ENCODE assay signal across 8 cellular contexts in genomic region chr7:151058766-151059361, GRCh38. TPM values are rescaled to one million over a fixed set of nuclear protein-coding genes. Genes with fewer than 3 reads are reported as not detected.
DNase-seq lines count a peak whose midpoint lies in the region; ATAC-seq and TF ChIP-seq lines count a peak whose summit lies in the region.

No MANE protein-coding gene starts in this region.

- CTCF ChIA-PET in SK-N-SH (lab: Yijun Ruan, JAX) (interaction anchor here (0.6 to 12.2 kb wide), 12 partner anchors 9 to 73 kb away, joined by 3 to 126 read pairs (median 4); partner anchors contain the start of genes ABCB8, ASIC3, FASTK and TMUB1), PC-3 (lab: Charles Lee) (no interaction called here)

- peaks cover 28 to 50% of the 10 kb centered on the region in 2 experiments for H3K4me1 ChIP-seq in SK-N-SH (ENCODE audit: control insufficient read depth in 1 of 2, insufficient read depth in 2 of 2, low read depth in 1 of 2, low read length in 1 of 2)
- H3K4me1 ChIP-seq in PC-3 (ENCODE audit: insufficient read depth, low read length) = peaks cover 48% of the 10 kb centered on the region
- H3K4me1 ChIP-seq in colonic mucosa = peaks cover 24% of the 10 kb centered on the region
- peaks cover 55% of the 10 kb centered on the region for H3K4me1 ChIP-seq in mucosa of stomach (ENCODE audit: control insufficient read depth, insufficient read depth, low read length)
- no peaks in the 10 kb centered on the region for H3K4me1 ChIP-seq in aorta (ENCODE audit: control insufficient read depth in 1 of 2, insufficient read depth in 2 of 2, low read length in 2 of 2)

- H3K9ac ChIP-seq in SK-N-SH = peak overlapping the region; percentile 84
- H3K9ac ChIP-seq in PC-3 (ENCODE audit: low read length) = peak overlapping the region; percentile 89
- H3K9ac ChIP-seq in colonic mucosa (ENCODE audit: low read depth in 2 of 2, low read length in 2 of 2) = peak overlapping the region; percentile 84 to 98
- peak overlapping the region; percentile 60 for H3K9ac ChIP-seq in mucosa of stomach (ENCODE audit: low read length)

- TF ChIP-seq CTCF in SK-N-SH (IDR thresholded peaks at IDR 0.05) (no peak), PC-3 (conservative IDR thresholded peaks at IDR 0.05; ENCODE audit: low read depth, low read length) (no peak), colonic mucosa (IDR thresholded peaks at IDR 0.05) (no peak)

- no peaks in the 10 kb centered on the region for H3K9me2 ChIP-seq in SK-N-SH
- H3K9me2 ChIP-seq in PC-3 (replicated peaks; ENCODE audit: low read length) = no peaks in the 10 kb centered on the region

- H3K27me3 ChIP-seq in SK-N-SH (ENCODE audit: insufficient read depth) = no peaks in the 10 kb centered on the region
- no peaks in the 10 kb centered on the region for H3K27me3 ChIP-seq in PC-3 (ENCODE audit: low read length)
- no peaks in the 10 kb centered on the region for H3K27me3 ChIP-seq in colonic mucosa
- no peaks in the 10 kb centered on the region for H3K27me3 ChIP-seq in mucosa of stomach (ENCODE audit: control insufficient read depth, insufficient read depth, low read length)
- no peaks in the 10 kb centered on the region for H3K27me3 ChIP-seq in aorta (ENCODE audit: control insufficient read depth in 1 of 2, insufficient read depth in 2 of 2, low read length in 1 of 2)

- H3K4me2 ChIP-seq in SK-N-SH = peak overlapping the region; percentile 85
- H3K4me2 ChIP-seq in PC-3 (ENCODE audit: low read length) = peak overlapping the region; percentile 99

- ATAC-seq in SK-N-SH treated with all-trans-retinoic acid at 6 μM for 48 hours = no peak
- no peak for ATAC-seq in PC-3
- ATAC-seq in aorta (ENCODE audit: low FRiP score) = no peak
- ATAC-seq in HG02938 (IDR thresholded peaks at IDR 0.05; ENCODE audit: unreplicated experiment) = no peak

- H3K4me3 ChIP-seq in SK-N-SH (ENCODE audit: low read depth in 2 of 2, low read length in 1 of 2) (peak overlapping the region; percentile 66 to 99), PC-3 (ENCODE audit: low read length) (peak overlapping the region; percentile 86), colonic mucosa (peak overlapping the region; percentile 46), mucosa of stomach (ENCODE audit: low read length) (peak overlapping the region; percentile 20), aorta (ENCODE audit: low read length in 2 of 2) (peak overlapping the region; percentile 57 to 75)

- TF ChIP-seq EP300 in SK-N-SH (IDR thresholded peaks at IDR 0.05; ENCODE audit: borderline replicate concordance in 1 of 2, low read depth in 1 of 2, low read length in 1 of 2) = no peak

- no peaks in the 10 kb centered on the region for H3K9me3 ChIP-seq in SK-N-SH
- no peaks in the 10 kb centered on the region for H3K9me3 ChIP-seq in PC-3 (ENCODE audit: low read length)
- H3K9me3 ChIP-seq in colonic mucosa = no peaks in the 10 kb centered on the region
- H3K9me3 ChIP-seq in mucosa of stomach (ENCODE audit: control insufficient read depth, low read length) = no peaks in the 10 kb centered on the region
- no peaks in the 10 kb centered on the region for H3K9me3 ChIP-seq in aorta (ENCODE audit: control insufficient read depth, low read length)

- H3K36me3 ChIP-seq in SK-N-SH (replicated peaks in 1 of 2; ENCODE audit: control insufficient read depth in 1 of 2, insufficient read depth in 2 of 2, low read length in 1 of 2) = peaks cover 17 to 33% of the 10 kb centered on the region in 2 experiments
- H3K36me3 ChIP-seq in PC-3 (ENCODE audit: low read depth, low read length) = no peaks in the 10 kb centered on the region
- no peaks in the 10 kb centered on the region for H3K36me3 ChIP-seq in colonic mucosa
- no peaks in the 10 kb centered on the region for H3K36me3 ChIP-seq in mucosa of stomach (ENCODE audit: control insufficient read depth, insufficient read depth, low read length)
- H3K36me3 ChIP-seq in aorta (ENCODE audit: control insufficient read depth in 1 of 2, insufficient read depth in 2 of 2, low read length in 1 of 2) = no peaks in the 10 kb centered on the region

- intact Hi-C loops in PC-3 (cut with micrococcal nuclease) = loop anchor here (1.0 kb wide), 3 partner anchors 21 to 31 kb away; partner anchors contain the start of genes ABCB8, AGAP3 and FASTK
- intact Hi-C loops in colonic mucosa (cut with DNase I) = no loop called here
- intact Hi-C loops in aorta (cut with DNase I) = loop anchor here in 1 of 2 donors (2.0 kb wide), 1 partner anchor 30 kb away; the partner anchor contains the start of gene ABCB8

- 0 out of 2 replicates have a peak overlapping the region, but pooled peaks have one; percentile 76 for H2AFZ ChIP-seq in SK-N-SH (ENCODE audit: low read depth)
- H2AFZ ChIP-seq in PC-3 (ENCODE audit: low read length) = peak overlapping the region; percentile 82

- H3F3A ChIP-seq in SK-N-SH (replicated peaks; ENCODE audit: insufficient read depth) = no peaks in the 10 kb centered on the region
- H3F3A ChIP-seq in PC-3 (ENCODE audit: low read length, unreplicated experiment) = no peaks in the 10 kb centered on the region

- peaks cover 31% of the 10 kb centered on the region for H4K20me1 ChIP-seq in SK-N-SH (ENCODE audit: insufficient read depth)
- no peaks in the 10 kb centered on the region for H4K20me1 ChIP-seq in PC-3 (ENCODE audit: low read length)

- H3K79me2 ChIP-seq in SK-N-SH (ENCODE audit: insufficient read depth) = peaks cover 62% of the 10 kb centered on the region
- peaks cover 32% of the 10 kb centered on the region for H3K79me2 ChIP-seq in PC-3 (ENCODE audit: low read length)

- WGBS in SK-N-SH (ENCODE audit: low lambda C conversion rate) = 20% methylated on average over 18 of the region's 18 CpGs
- WGBS in aorta, 2 donors = 4 to 5% methylated on average over 18 of the region's 18 CpGs

- POLR2A ChIA-PET in SK-N-SH (lab: Yijun Ruan, JAX) = interaction anchor here (0.8 to 2.3 kb wide), 5 partner anchors 11 to 27 kb away, joined by 3 to 11 read pairs (median 3); partner anchors contain the start of genes AGAP3, ASIC3 and FASTK
- POLR2A ChIA-PET in PC-3 (lab: Charles Lee; ENCODE audit: unreplicated experiment) = interaction anchor here (0.6 kb wide), 1 partner anchor 57 kb away, joined by 3 read pairs; no protein-coding TSS in a partner anchor

- TSS peak; percentile 63 for BruUV-seq in PC-3 (replicated peaks; lab: Mats Ljungman, UMichigan)

- DNase-seq in SK-N-SH (no peak), PC-3 (peak; percentile 30), colonic mucosa (peak; percentile 44), aorta (no peak)
- DNase-seq in stimulated activated CD4-positive, alpha-beta T cell treated with anti-CD3 and anti-CD28 coated beads, Interleukin-2, amount 100 ng/mL, for 48 hours = no peak

- TF ChIP-seq RAD21 in SK-N-SH (IDR thresholded peaks at IDR 0.05; ENCODE audit: low read length) = no peak

- H3K27ac ChIP-seq in SK-N-SH (ENCODE audit: low read depth in 2 of 2, low read length in 1 of 2) (peak overlapping the region; percentile 95 to 99), PC-3 (ENCODE audit: low read length) (peak overlapping the region; percentile 67), colonic mucosa (peak overlapping the region; percentile 96), aorta (ENCODE audit: low read depth in 1 of 2, low read length in 2 of 2) (peak overlapping the region; percentile 28 to 93)

TF ChIP-seq in SK-N-SH, 30 proteins besides CTCF, POLR2A, EP300 and RAD21 (continues in another document):
- TF ChIP-seq ELF1 (IDR thresholded peaks at IDR 0.05) (no peak), MEF2A (IDR thresholded peaks at IDR 0.05; ENCODE audit: borderline replicate concordance, low read depth) (no peak), JUND (IDR thresholded peaks at IDR 0.05) (no peak), FOXJ3 (CRISPR knock-in tag; IDR thresholded peaks at IDR 0.05) (no peak), TCF12 (IDR thresholded peaks at IDR 0.05) (no peak), RFX5 (IDR thresholded peaks at IDR 0.05; ENCODE audit: low read length) (no peak)

TF ChIP-seq in SK-N-SH treated with all-trans-retinoic acid at 6 μM for 48 hours, 23 proteins besides CTCF, POLR2A, EP300 and RAD21 (continues in another document):
- TF ChIP-seq GLIS3 (CRISPR knock-in tag; IDR thresholded peaks at IDR 0.05) (no peak), ZFP30 (CRISPR knock-in tag; IDR thresholded peaks at IDR 0.05) (no peak)

RNA-seq across cellular contexts. Expression of gene SLC4A2, which starts 0.5 kb away (rescaled TPM):
- polyA plus RNA-seq in SK-N-SH (2012; rRNA removed) (123 and 167 TPM in 2 replicates), aorta (100 to 1,000 TPM in 1 of 2 donors, 10 to 100 TPM in 1; 37.1 to 215 TPM)
- polyA plus RNA-seq in SK-N-SH (2012; cell fraction: cytosol; rRNA removed) = 60.6 and 67.2 TPM in 2 replicates
- 478 and 1,049 TPM in 2 replicates for polyA plus RNA-seq in SK-N-SH (2012; cell fraction: nucleus; rRNA removed)
- total RNA-seq in PC-3 (2014; rRNA removed) (267 and 284 TPM in 2 replicates), colonic mucosa (100 to 1,000 TPM in 1 of 2 donors, 10 to 100 TPM in 1; 76.7 to 169 TPM), aorta (100 to 1,000 TPM; 118 to 128 TPM)

RNA-seq across cellular contexts. Expression of gene CDK5, which starts 1.2 kb away (rescaled TPM):
- polyA plus RNA-seq in SK-N-SH (2012; rRNA removed) = 123 and 125 TPM in 2 replicates
- polyA plus RNA-seq in SK-N-SH (2012; cell fraction: cytosol; rRNA removed) = 97.6 and 104 TPM in 2 replicates
- polyA plus RNA-seq in SK-N-SH (2012; cell fraction: nucleus; rRNA removed) = 77.3 and 91.3 TPM in 2 replicates
- total RNA-seq in PC-3 (2014; rRNA removed) = 30.6 and 40.1 TPM in 2 replicates
- total RNA-seq in colonic mucosa = 10 to 100 TPM; 11.3 to 15.9 TPM
- 1 to 10 TPM; 4.1 to 6.6 TPM for total RNA-seq in aorta
- polyA plus RNA-seq in aorta = 1 to 10 TPM; 6.0 to 8.9 TPM

RNA-seq across cellular contexts. Expression of gene ASIC3, which starts 10.5 kb away (rescaled TPM):
- 4.0 and 4.5 TPM in 2 replicates for polyA plus RNA-seq in SK-N-SH (2012; rRNA removed)
- 0.72 and 0.77 TPM in 2 replicates for polyA plus RNA-seq in SK-N-SH (2012; cell fraction: cytosol; rRNA removed)
- 39.2 and 57.2 TPM in 2 replicates for polyA plus RNA-seq in SK-N-SH (2012; cell fraction: nucleus; rRNA removed)
- 1.7 and 2.6 TPM in 2 replicates for total RNA-seq in PC-3 (2014; rRNA removed)
- 1 to 10 TPM; 1.0 to 2.2 TPM for total RNA-seq in colonic mucosa
- 1 to 10 TPM; 1.7 to 2.9 TPM for total RNA-seq in aorta
- 1 to 10 TPM in 1 of 2 donors, not detected in 1; 7.1 TPM for polyA plus RNA-seq in aorta

RNA-seq across cellular contexts. Expression of gene FASTK, which starts 21.7 kb away (rescaled TPM):
- polyA plus RNA-seq in SK-N-SH (2012; rRNA removed) = 125 and 148 TPM in 2 replicates
- polyA plus RNA-seq in SK-N-SH (2012; cell fraction: cytosol; rRNA removed) = 34.4 and 60.5 TPM in 2 replicates
- polyA plus RNA-seq in SK-N-SH (2012; cell fraction: nucleus; rRNA removed) = 699 and 1,159 TPM in 2 replicates
- 163 and 211 TPM in 2 replicates for total RNA-seq in PC-3 (2014; rRNA removed)
- 100 to 1,000 TPM in 1 of 2 donors, 10 to 100 TPM in 1; 67.0 to 149 TPM for total RNA-seq in colonic mucosa
- total RNA-seq in aorta = 10 to 100 TPM; 45.6 to 56.6 TPM
- polyA plus RNA-seq in aorta = 100 to 1,000 TPM in 1 of 2 donors, 10 to 100 TPM in 1; 58.4 to 216 TPM

RNA-seq across cellular contexts. Expression of gene TMUB1, which starts 24.4 kb away (rescaled TPM):
- polyA plus RNA-seq in SK-N-SH (2012; rRNA removed) (37.8 and 60.6 TPM in 2 replicates), aorta (10 to 100 TPM; 19.0 to 72.4 TPM)
- 21.7 and 37.0 TPM in 2 replicates for polyA plus RNA-seq in SK-N-SH (2012; cell fraction: cytosol; rRNA removed)
- polyA plus RNA-seq in SK-N-SH (2012; cell fraction: nucleus; rRNA removed) = 58.0 and 66.2 TPM in 2 replicates
- total RNA-seq in PC-3 (2014; rRNA removed) (52.1 and 71.6 TPM in 2 replicates), colonic mucosa (100 to 1,000 TPM in 1 of 2 donors, 10 to 100 TPM in 1; 73.4 to 103 TPM), aorta (10 to 100 TPM; 32.7 to 33.9 TPM)

Comparison
In these comparisons a context has a peak if more than half of its experiments do, and no peak if none do; other contexts are left out.
1. DNase-seq: peak in PC-3 (single experiment) and colonic mucosa (single experiment); none in SK-N-SH (single experiment), aorta (0 of 2) and stimulated activated CD4-positive, alpha-beta T cell treated with anti-CD3 and anti-CD28 coated beads, Interleukin-2, amount 100 ng/mL, for 48 hours (0 of 2).
2. H3K4me3 ChIP-seq: peak in every context shown above with its lines; median percentile 86 in PC-3; 82 in SK-N-SH; 66 in aorta; 46 in colonic mucosa; 20 in mucosa of stomach.
3. Peak in every context shown above with its lines, with median percentiles within 50 percentile points of each other: H3K27ac ChIP-seq and H3K9ac ChIP-seq.